Comparison of ENCODE assay signal across 12 cellular contexts in genomic region chr2:217827430-217828201, GRCh38.
A peak's percentile ranks its signal among the peaks of the same experiment; 100 is the strongest.
DNase-seq lines count a peak whose midpoint lies in the region; ATAC-seq, FAIRE-seq and TF ChIP-seq lines count a peak whose summit lies in the region.
"Had no signal": no experiment of that assay in that cellular context is flagged by ENCODE, and none has a peak within 500 bp of the region (broad histone marks: within the 10 kb centered on the region; RNA-seq: fewer than 3 reads in every experiment).

No MANE protein-coding gene starts in this region.

- 42 to 49% (median 46%) methylated on average over 10 to 14 of the region's 14 CpGs for WGBS in adrenal gland, 4 donors
- WGBS in psoas muscle, 3 donors, result 17 to 25% (median 20%) methylated on average over 14 of the region's 14 CpGs

- H3K9me3 ChIP-seq in adrenal gland (replicated peaks in 1 of 3) (no peaks in the 10 kb centered on the region), psoas muscle (no peaks in the 10 kb centered on the region)

- intact Hi-C loops in adrenal gland (cut with DNase I) (no loop called here), left ventricle myocardium superior (cut with micrococcal nuclease) (no loop called here), psoas muscle (cut with DNase I) (loop anchor here in 1 of 2 donors (2.0 kb wide), 1 partner anchor 43 kb away; no protein-coding TSS in a partner anchor)

- ATAC-seq in left ventricle myocardium superior (peak; percentile 62), psoas muscle (peak; percentile 49 to 60 (median 51))
- ATAC-seq: foreskin keratinocyte had no signal

- no peak for TF ChIP-seq POLR2A in adrenal gland (IDR thresholded peaks at IDR 0.05)
- no peak for TF ChIP-seq POLR2A in H54 (IDR thresholded peaks at IDR 0.05; ENCODE audit: low read depth, low read length)

- DNase-seq in AG10803 (ENCODE audit: low read depth), result peak; percentile 36
- peak in 6 of 7 donors; percentile 65 to 80 (median 76) for DNase-seq in adrenal gland
- DNase-seq in left ventricle myocardium superior, result peak; percentile 70
- DNase-seq in psoas muscle, result peak; percentile 70 to 77
- no peak for DNase-seq in H54 (ENCODE audit: insufficient read length, low spot score)
- no peak for DNase-seq in NCI-H187 treated with DMSO at 0.1 percent for 48 hours (lab: John Stamatoyannopoulos, UW)
- no peak for DNase-seq in hypothalamus (lab: John Stamatoyannopoulos, UW)
- no peak for DNase-seq in HT-29 (ENCODE audit: low spot score)
- DNase-seq: ACHN, caudate nucleus, DMS53, foreskin keratinocyte had no signal

- H3K27ac ChIP-seq in adrenal gland (peak overlapping the region in 4 of 5 donors; percentile 37 to 90 (median 74)), psoas muscle (peak overlapping the region; percentile 89)
- H3K27ac ChIP-seq: foreskin keratinocyte had no signal

- no peak for FAIRE-seq in H54 (lab: Jason Lieb, UNC)

- no peak for TF ChIP-seq CTCF in AG10803 (conservative IDR thresholded peaks at IDR 0.05; ENCODE audit: low read length)
- no peak for TF ChIP-seq CTCF in adrenal gland (IDR thresholded peaks at IDR 0.05)
- no peak for TF ChIP-seq CTCF in psoas muscle (IDR thresholded peaks at IDR 0.05)

- H3K27me3 ChIP-seq in adrenal gland, result no peaks in the 10 kb centered on the region
- no peaks in the 10 kb centered on the region for H3K27me3 ChIP-seq in psoas muscle (ENCODE audit: insufficient read depth in 3 of 3, low read length in 2 of 3)

- H3K4me1 ChIP-seq in adrenal gland (replicated peaks in 1 of 2) (peaks cover 29 to 47% of the 10 kb centered on the region in 2 donors), psoas muscle (peaks cover 83% of the 10 kb centered on the region)
- H3K4me1 ChIP-seq: foreskin keratinocyte had no signal

- H3K4me3 ChIP-seq in AG10803 (ENCODE audit: low read length) (no peak overlapping the region), adrenal gland (no peak overlapping the region), psoas muscle (no peak overlapping the region)

- H3K36me3 ChIP-seq in adrenal gland (replicated peaks in 1 of 2), result peaks cover 0 to 59% of the 10 kb centered on the region in 2 donors
- peaks cover 8 to 86% of the 10 kb centered on the region in 2 donors for H3K36me3 ChIP-seq in psoas muscle (ENCODE audit: insufficient read depth in 1 of 2, low read depth in 1 of 2)

Comparison
In these comparisons a context has a peak if more than half of its experiments do, and no peak if none do; other contexts are left out.
1. DNase-seq: peak in AG10803 (single experiment), adrenal gland (6 of 7), left ventricle myocardium superior (single experiment) and psoas muscle (2 of 2); none in H54 (single experiment), NCI-H187 treated with DMSO at 0.1 percent for 48 hours (single experiment), hypothalamus (0 of 51) and HT-29 (single experiment).